Comparison of ENCODE assay signal across 8 cellular contexts in the genomic region with DNA sequence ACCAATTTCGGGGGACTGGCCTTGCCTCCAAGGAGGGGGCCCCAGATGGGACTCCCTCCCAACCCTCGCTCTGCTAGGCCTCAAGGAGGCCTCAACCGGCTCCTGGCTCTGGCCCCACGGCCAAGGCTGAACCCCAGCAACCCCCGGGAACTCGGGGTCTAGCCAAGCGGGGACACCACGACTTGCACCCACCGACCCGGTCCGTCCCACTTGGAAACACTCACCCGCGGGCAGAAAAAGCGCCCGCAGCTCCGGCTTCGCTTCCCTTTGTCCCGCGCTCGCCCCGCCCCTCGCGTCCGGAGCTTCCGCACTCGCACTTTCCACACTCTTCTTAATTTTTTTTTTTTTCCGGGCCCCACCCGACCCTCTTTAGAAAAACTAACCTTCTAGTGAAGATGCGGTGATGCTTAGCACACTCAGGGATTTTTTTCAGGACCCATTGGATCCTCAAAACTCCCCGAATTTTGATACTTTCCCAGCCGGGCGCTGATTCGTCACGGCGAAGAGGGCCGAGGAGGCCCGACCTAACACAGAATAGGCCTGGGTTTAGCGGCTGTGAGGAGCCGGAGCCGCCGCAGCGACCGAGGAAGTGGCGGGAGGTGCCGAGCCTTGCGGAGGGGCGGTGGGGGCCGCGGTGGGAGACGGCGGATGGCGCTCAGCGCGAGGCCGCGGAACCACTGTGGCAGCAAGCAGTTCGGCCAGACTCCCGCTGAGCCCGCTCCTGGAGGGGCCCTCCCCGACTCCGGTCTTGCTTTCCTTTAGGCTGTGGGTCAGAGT. TPM values are rescaled to one million over a fixed set of nuclear protein-coding genes. Genes with fewer than 3 reads are reported as not detected.
A peak's percentile ranks its signal among the peaks of the same experiment; 100 is the strongest.
DNase-seq lines count a peak whose midpoint lies in the region; ATAC-seq and TF ChIP-seq lines count a peak whose summit lies in the region.

A gene (minus strand): TSS at position 270 of the 777 bp plus-strand sequence. CDS start 2,016 bp downstream, outside the sequence.

- H3K4me1 ChIP-seq in skeletal muscle satellite cell (ENCODE audit: control insufficient read depth, insufficient read depth, low read length), result peaks cover 13% of the 10 kb centered on the region

- H3K9ac ChIP-seq in skeletal muscle satellite cell (ENCODE audit: low read depth, low read length), result peak within 1 kb of the TSS; percentile 97

- peak; percentile 30 for DNase-seq in NCI-H2107 treated with DMSO at 0.1 percent for 48 hours (lab: John Stamatoyannopoulos, UW; ENCODE audit: unreplicated experiment)
- DNase-seq in MCF 10A (ENCODE audit: unreplicated experiment), result peak; percentile 68

- POLR2A ChIA-PET in MCF 10A (lab: Yijun Ruan, JAX), result interaction anchor here (0.6 to 4.5 kb wide), 31 partner anchors 8 to 1042 kb away, joined by 3 to 33 read pairs (median 4); a partner anchor contains a TSS

- TF ChIP-seq CTCF in GM12875 (IDR thresholded peaks at IDR 0.05; ENCODE audit: borderline replicate concordance, insufficient read depth, low read depth, low read length) (no peak), VCaP (conservative IDR thresholded peaks at IDR 0.05) (no peak), MCF 10A (IDR thresholded peaks at IDR 0.05; ENCODE audit: unreplicated experiment) (no peak)

- H3K4me3 Mint-ChIP-seq in MCF 10A (ENCODE audit: unreplicated experiment), result peak within 1 kb of the TSS; percentile 85

- peaks cover 25% of the 10 kb centered on the region for H3K36me3 Mint-ChIP-seq in MCF 10A (ENCODE audit: insufficient read depth, unreplicated experiment)

- intact Hi-C loops in MCF 10A (cut with micrococcal nuclease), result no loop called here

- peak within 1 kb of the TSS; percentile 100 for H3K27ac Mint-ChIP-seq in MCF 10A (ENCODE audit: low read depth, unreplicated experiment)

- no peaks in the 10 kb centered on the region for H3K27me3 Mint-ChIP-seq in MCF 10A (ENCODE audit: insufficient read depth, unreplicated experiment)

- no peaks in the 10 kb centered on the region for H3K9me3 Mint-ChIP-seq in MCF 10A (ENCODE audit: unreplicated experiment)

- H3K4me2 ChIP-seq in skeletal muscle satellite cell (ENCODE audit: low read length), result peak within 1 kb of the TSS; percentile 80

- H3K27ac ChIP-seq in VCaP, result peak within 1 kb of the TSS; percentile 98

- H3K36me3 ChIP-seq in skeletal muscle satellite cell (ENCODE audit: insufficient read depth, low read length), result peaks cover 26% of the 10 kb centered on the region

- H3K4me1 Mint-ChIP-seq in MCF 10A (ENCODE audit: insufficient read depth, unreplicated experiment), result peaks cover 27% of the 10 kb centered on the region

- no peaks in the 10 kb centered on the region for H3K27me3 ChIP-seq in skeletal muscle satellite cell (ENCODE audit: control insufficient read depth, insufficient read depth, low read length)

- no TSS peak for BruUV-seq in MCF 10A (replicated peaks; lab: Mats Ljungman, UMichigan)

- CTCF ChIA-PET in MCF 10A (lab: Yijun Ruan, JAX), result interaction anchor here (0.7 to 2.3 kb wide), 4 partner anchors 71 to 145 kb away, joined by 3 to 9 read pairs (median 4); no protein-coding TSS in a partner anchor

- peak within 1 kb of the TSS; percentile 63 for H3K4me3 ChIP-seq in GM12875 (ENCODE audit: low read depth, low read length)
- peak within 1 kb of the TSS; percentile 77 for H3K4me3 ChIP-seq in iPS-18c (ENCODE audit: insufficient read depth, low read depth, low read length)
- peak within 1 kb of the TSS; percentile 91 for H3K4me3 ChIP-seq in skeletal muscle satellite cell (ENCODE audit: low read length)

- H3K9me3 ChIP-seq in iPS-18c (ENCODE audit: control insufficient read depth, insufficient read depth, low read length) (no peaks in the 10 kb centered on the region), skeletal muscle satellite cell (replicated peaks; ENCODE audit: low read length) (no peaks in the 10 kb centered on the region)

- ATAC-seq in HG02885 (IDR thresholded peaks at IDR 0.05; ENCODE audit: poor library complexity, unreplicated experiment) (peak; percentile 76), GM19395 (IDR thresholded peaks at IDR 0.05; ENCODE audit: unreplicated experiment) (no peak)

RNA-seq across cellular contexts. Expression of the gene that starts here (rescaled TPM):
- total RNA-seq in MCF 10A (2022), result 120 and 128 TPM in 2 replicates
- 61.8 and 63.1 TPM in 2 replicates for total RNA-seq in skeletal muscle satellite cell (2012; rRNA removed)
